5 cellular contexts compared by ENCODE assay signal in genomic region chr19:47383890-47384289, GRCh38. TPM values are rescaled to one million over a fixed set of nuclear protein-coding genes. Genes with fewer than 3 reads are reported as not detected.
"Had no signal": no experiment of that assay in that cellular context is flagged by ENCODE, and none has a peak within 500 bp of the region (broad histone marks: within the 10 kb centered on the region; RNA-seq: fewer than 3 reads in every experiment).

No MANE protein-coding gene starts in this region.

RNA-seq across cellular contexts. Expression of gene MEIS3, which starts 35.4 kb away (rescaled TPM):
- total RNA-seq: mononuclear cell, natural killer cell had no signal

RNA-seq across cellular contexts. Expression of gene C5AR2, which starts 51.9 kb away (rescaled TPM):
- total RNA-seq: fibroblast of villous mesenchyme had no signal
- polyA plus RNA-seq: keratinocyte, neural cell had no signal
